ENCODE assay signal across 7 cellular contexts in genomic region chr17:75754378-75755204, GRCh38. TPM values are rescaled to one million over a fixed set of nuclear protein-coding genes. Genes with fewer than 3 reads are reported as not detected.
DNase-seq lines count a peak whose midpoint lies in the region; ATAC-seq, FAIRE-seq and TF ChIP-seq lines count a peak whose summit lies in the region.

No MANE protein-coding gene starts in this region.

- CTCF ChIA-PET in Caco-2 (lab: Charles Lee) = no interaction called here

- H3K9me3 ChIP-seq in psoas muscle = no peaks in the 10 kb centered on the region
- no peaks in the 10 kb centered on the region for H3K9me3 ChIP-seq in Caco-2

- no peak for DNase-seq in GM12891 (ENCODE audit: insufficient read length, low spot score)
- peak; percentile 37 for DNase-seq in NB4 (ENCODE audit: low read depth)
- no peak for DNase-seq in dorsolateral prefrontal cortex
- DNase-seq in psoas muscle = peak in 1 of 2 donors; percentile 44
- DNase-seq in Caco-2 = no peak

- WGBS in psoas muscle, 3 donors = 66 to 76% (median 71%) methylated on average over 27 of the region's 27 CpGs

- no peaks in the 10 kb centered on the region for H3K36me3 ChIP-seq in psoas muscle (ENCODE audit: insufficient read depth in 1 of 2, low read depth in 1 of 2)
- peaks cover 3% of the 10 kb centered on the region; the same call in 1 of the 2 replicates for H3K36me3 ChIP-seq in Caco-2 (ENCODE audit: control insufficient read depth, insufficient read depth, low read length)

- no peak overlapping the region for H3K27ac Mint-ChIP-seq in Caco-2 (ENCODE audit: unreplicated experiment)

- peaks cover 13% of the 10 kb centered on the region for H3K4me1 Mint-ChIP-seq in Caco-2 (ENCODE audit: low read depth, unreplicated experiment)

- H3K4me1 ChIP-seq in psoas muscle = peaks cover 8% of the 10 kb centered on the region
- peaks cover 7% of the 10 kb centered on the region for H3K4me1 ChIP-seq in Caco-2

- peak; percentile 66 for FAIRE-seq in GM12891 (lab: Jason Lieb, UNC)

- no peaks in the 10 kb centered on the region for H3K27me3 Mint-ChIP-seq in Caco-2 (ENCODE audit: insufficient read depth, unreplicated experiment)

- no TSS peak for BruUV-seq in Caco-2 (replicated peaks; lab: Mats Ljungman, UMichigan)

- H3K4me3 Mint-ChIP-seq in Caco-2 (ENCODE audit: unreplicated experiment) = no peak overlapping the region

- H3K36me3 Mint-ChIP-seq in Caco-2 (ENCODE audit: insufficient read depth, unreplicated experiment) = peaks cover 31% of the 10 kb centered on the region

- H3K27me3 ChIP-seq in dorsolateral prefrontal cortex (no peaks in the 10 kb centered on the region), psoas muscle (ENCODE audit: insufficient read depth in 3 of 3, low read length in 2 of 3) (no peaks in the 10 kb centered on the region), Caco-2 (replicated peaks; ENCODE audit: control insufficient read depth, insufficient read depth, low read length) (no peaks in the 10 kb centered on the region)

- intact Hi-C loops in dorsolateral prefrontal cortex (cut with DNase I) = loop anchor here (10.0 kb wide), 2 partner anchors 330 to 340 kb away; no protein-coding TSS in a partner anchor
- intact Hi-C loops in psoas muscle (cut with DNase I) = no loop called here
- intact Hi-C loops in Caco-2 (cut with micrococcal nuclease; ENCODE audit: unreplicated experiment) = no loop called here

- no peak overlapping the region for H3K4me3 ChIP-seq in NB4 (ENCODE audit: low read depth, low read length)
- peak overlapping the region in 48 of 59 donors; percentile 32 to 71 (median 57) for H3K4me3 ChIP-seq in dorsolateral prefrontal cortex
- peak overlapping the region; percentile 63 for H3K4me3 ChIP-seq in psoas muscle
- no peak overlapping the region for H3K4me3 ChIP-seq in Caco-2 (ENCODE audit: low read depth, low read length)

- ATAC-seq in psoas muscle = no peak
- ATAC-seq in GM18511 (IDR thresholded peaks at IDR 0.05; ENCODE audit: unreplicated experiment) = no peak
- no peak for ATAC-seq in GM19455 (IDR thresholded peaks at IDR 0.05; ENCODE audit: unreplicated experiment)

- no peaks in the 10 kb centered on the region for H3K9me3 Mint-ChIP-seq in Caco-2 (ENCODE audit: unreplicated experiment)

- H3K27ac ChIP-seq in dorsolateral prefrontal cortex = peak overlapping the region in 55 of 59 donors; percentile 3 to 88 (median 72)
- no peak overlapping the region for H3K27ac ChIP-seq in psoas muscle

- POLR2A ChIA-PET in Caco-2 (lab: Charles Lee) = no interaction called here

- TF ChIP-seq CTCF in NB4 (IDR thresholded peaks at IDR 0.05; ENCODE audit: low read depth, low read length) (no peak), dorsolateral prefrontal cortex (IDR thresholded peaks at IDR 0.05 in 54 of 56, conservative IDR thresholded peaks at IDR 0.05 in 2 of 56; ENCODE audit: low read depth in 1 of 56, partially characterized antibody in 56 of 56) (no peak), psoas muscle (IDR thresholded peaks at IDR 0.05) (no peak), Caco-2 (IDR thresholded peaks at IDR 0.05; ENCODE audit: insufficient read depth in 1 of 2, low read depth in 1 of 2, low read length in 1 of 2, severe bottlenecking in 1 of 2, unreplicated experiment in 1 of 2) (no peak)

- TF ChIP-seq POLR2A in GM12891 (IDR thresholded peaks at IDR 0.05; ENCODE audit: low read depth, low read length) (no peak), NB4 (IDR thresholded peaks at IDR 0.05; ENCODE audit: extremely low read depth, insufficient read length) (no peak)

TF ChIP-seq in GM12891, 5 proteins besides CTCF, POLR2A, EP300 and RAD21:
- no peak for TF ChIP-seq SPI1 (IDR thresholded peaks at IDR 0.05; ENCODE audit: low read depth, low read length)
- TF ChIP-seq POLR2AphosphoS5 (IDR thresholded peaks at IDR 0.05; ENCODE audit: low read depth, low read length) = no peak
- no peak for TF ChIP-seq TAF1 (IDR thresholded peaks at IDR 0.05; ENCODE audit: low read depth, low read length)
- no peak for TF ChIP-seq PAX5 (IDR thresholded peaks at IDR 0.05; ENCODE audit: insufficient read depth, low read length, severe bottlenecking)
- no peak for TF ChIP-seq POU2F2 (IDR thresholded peaks at IDR 0.05; ENCODE audit: low read depth, low read length)

RNA-seq across cellular contexts. Expression of gene GALK1, which starts 10.4 kb away (rescaled TPM):
- 18.8 TPM for polyA plus RNA-seq in GM12891 (2012; ENCODE audit: low read depth, missing spikeins)
- 10 to 100 TPM in 114 of 120 experiments, 1 to 10 TPM in 6; 6.0 to 32.0 (median 16.1) TPM for total RNA-seq in dorsolateral prefrontal cortex
- total RNA-seq in psoas muscle = 10 to 100 TPM in 1 of 4 donors, 1 to 10 TPM in 3; 7.1 to 13.2 (median 9.4) TPM
- 10 to 100 TPM in 2 of 3 donors, 1 to 10 TPM in 1; 8.3 to 12.8 (median 11.0) TPM for polyA plus RNA-seq in psoas muscle
- 41.1 and 45.0 TPM in 2 replicates for total RNA-seq in Caco-2 (2022)

RNA-seq across cellular contexts. Expression of gene UNK, which starts 30.0 kb away (rescaled TPM):
- polyA plus RNA-seq in GM12891 (2012; ENCODE audit: low read depth, missing spikeins) = 20.3 TPM
- total RNA-seq in dorsolateral prefrontal cortex (10 to 100 TPM; 20.6 to 51.6 (median 29.4) TPM), psoas muscle (10 to 100 TPM in 1 of 4 donors, 1 to 10 TPM in 3; 7.9 to 11.6 (median 8.2) TPM), Caco-2 (2022) (31.2 and 33.3 TPM in 2 replicates)
- polyA plus RNA-seq in psoas muscle = 10 to 100 TPM in 1 of 3 donors, 1 to 10 TPM in 2; 6.9 to 13.7 (median 9.5) TPM

RNA-seq across cellular contexts. Expression of gene ITGB4, which starts 33.3 kb away (rescaled TPM):
- 1.2 TPM for polyA plus RNA-seq in GM12891 (2012; ENCODE audit: low read depth, missing spikeins)
- total RNA-seq in dorsolateral prefrontal cortex = 100 to 1,000 TPM in 39 of 120 experiments, 10 to 100 TPM in 81; 27.8 to 292 (median 83.1) TPM
- total RNA-seq in psoas muscle = 1 to 10 TPM; 1.3 to 5.7 (median 3.9) TPM
- 1 to 10 TPM; 1.5 to 2.1 (median 1.6) TPM for polyA plus RNA-seq in psoas muscle
- 50.8 and 55.4 TPM in 2 replicates for total RNA-seq in Caco-2 (2022)

Comparison
In these comparisons a context has a peak if more than half of its experiments do, and no peak if none do; other contexts are left out.
1. H3K4me3 ChIP-seq: peak in dorsolateral prefrontal cortex (48 of 59) and psoas muscle (single experiment); none in NB4 (single experiment) and Caco-2 (single experiment).
2. intact Hi-C loops: an anchor here in dorsolateral prefrontal cortex (10.0 kb wide); none called in psoas muscle and Caco-2.